ENCODE assay signal across 8 cellular contexts in genomic region chr2:238320246-238320647, GRCh38. TPM values are rescaled to one million over a fixed set of nuclear protein-coding genes. Genes with fewer than 3 reads are reported as not detected.
A peak's percentile ranks its signal among the peaks of the same experiment; 100 is the strongest.
DNase-seq lines count a peak whose midpoint lies in the region; ATAC-seq and TF ChIP-seq lines count a peak whose summit lies in the region.

Gene TRAF3IP1, plus strand, starts transcription at chr2:238320518. Its CDS starts 145 bp downstream, at chr2:238320663.

- H3K9me3 ChIP-seq in GM23248 (ENCODE audit: low read depth) (no peaks in the 10 kb centered on the region), RWPE2 (ENCODE audit: severe bottlenecking) (no peaks in the 10 kb centered on the region)

- no peaks in the 10 kb centered on the region for H3K36me3 ChIP-seq in GM23248 (ENCODE audit: low read depth)
- H3K36me3 ChIP-seq in RWPE2 (ENCODE audit: low read depth), result peaks cover 9% of the 10 kb centered on the region

- no peak for TF ChIP-seq CTCF in RWPE2 (IDR thresholded peaks at IDR 0.05; ENCODE audit: poor library complexity, severe bottlenecking)
- no peak for TF ChIP-seq CTCF in foreskin fibroblast (IDR thresholded peaks at IDR 0.05; ENCODE audit: low read depth, low read length)
- TF ChIP-seq CTCF in neural crest cell (conservative IDR thresholded peaks at IDR 0.05), result no peak

- H2AFZ ChIP-seq in GM23248, result peak within 1 kb of the TSS; percentile 81

- peak; percentile 91 for ATAC-seq in RWPE2 (ENCODE audit: low read depth)
- ATAC-seq in stimulated activated naive CD8-positive, alpha-beta T cell treated with anti-CD3 and anti-CD28 coated beads, Interleukin-15, amount 100 ng/mL, for 72 hours, result peak; percentile 97

- H3K9me3 Mint-ChIP-seq in neural crest cell, result no peaks in the 10 kb centered on the region
- H3K9me3 Mint-ChIP-seq in stimulated activated naive CD8-positive, alpha-beta T cell treated with anti-CD3 and anti-CD28 coated beads, Interleukin-15, amount 100 ng/mL, for 72 hours, result no peaks in the 10 kb centered on the region

- peak within 1 kb of the TSS; percentile 90 for H3K4me3 Mint-ChIP-seq in neural crest cell
- H3K4me3 Mint-ChIP-seq in stimulated activated naive CD8-positive, alpha-beta T cell treated with anti-CD3 and anti-CD28 coated beads, Interleukin-15, amount 100 ng/mL, for 72 hours, result peak within 1 kb of the TSS; percentile 77 to 87

- H3K79me2 ChIP-seq in GM23248 (ENCODE audit: insufficient read depth), result peaks cover 33% of the 10 kb centered on the region

- in situ Hi-C loops in GM23248 (cut with MboI), result no loop called here

- H3K4me3 ChIP-seq in GM23248 (peak within 1 kb of the TSS; percentile 75), RWPE2 (ENCODE audit: severe bottlenecking) (peak within 1 kb of the TSS; percentile 82), foreskin fibroblast (ENCODE audit: low read depth in 1 of 2, low read length in 2 of 2) (peak within 1 kb of the TSS; percentile 61 to 67)

- H3K9me2 ChIP-seq in GM23248 (ENCODE audit: insufficient read depth), result no peaks in the 10 kb centered on the region

- H3F3A ChIP-seq in GM23248 (ENCODE audit: insufficient read depth), result no peaks in the 10 kb centered on the region

- H3K4me1 ChIP-seq in GM23248 (ENCODE audit: insufficient read depth), result peaks cover 7% of the 10 kb centered on the region
- no peaks in the 10 kb centered on the region for H3K4me1 ChIP-seq in RWPE2 (ENCODE audit: insufficient read depth, poor library complexity, severe bottlenecking)

- no peaks in the 10 kb centered on the region for H4K20me1 ChIP-seq in GM23248 (ENCODE audit: insufficient read depth)

- H3K27me3 ChIP-seq in GM23248 (replicated peaks; ENCODE audit: insufficient read depth) (no peaks in the 10 kb centered on the region), RWPE2 (ENCODE audit: insufficient read depth, poor library complexity, severe bottlenecking) (no peaks in the 10 kb centered on the region)

- peak; percentile 61 for DNase-seq in DMS79 (lab: John Stamatoyannopoulos, UW)
- DNase-seq in GM23248, result peak; percentile 94
- DNase-seq in LHCN-M2 (ENCODE audit: low read depth), result peak; percentile 85
- DNase-seq in RWPE2 (ENCODE audit: low spot score), result peak; percentile 93
- peak; percentile 95 for DNase-seq in activated effector memory CD4-positive, alpha-beta T cell treated with anti-CD3 and anti-CD28 coated beads, Interleukin-2, amount 50 U/mL, for 16 hours
- DNase-seq in foreskin fibroblast, result peak; percentile 93 to 98
- DNase-seq in neural crest cell (ENCODE audit: low read depth, low spot score), result peak; percentile 87
- peak; percentile 80 to 81 for DNase-seq in stimulated activated naive CD8-positive, alpha-beta T cell treated with anti-CD3 and anti-CD28 coated beads, Interleukin-15, amount 100 ng/mL, for 72 hours

- no peaks in the 10 kb centered on the region for H3K36me3 Mint-ChIP-seq in neural crest cell (ENCODE audit: low read depth)

- WGBS in GM23248 (ENCODE audit: low coverage in 1 of 2, low lambda C conversion rate in 2 of 2, missing lambda C conversion rate in 2 of 2), 2 experiments, result 0 to 1% methylated on average over 39 to 45 of the region's 58 CpGs

- H3K4me2 ChIP-seq in GM23248 (ENCODE audit: unreplicated experiment), result peak within 1 kb of the TSS; percentile 81

- peak within 1 kb of the TSS; percentile 73 for H3K9ac ChIP-seq in GM23248

- H3K27me3 Mint-ChIP-seq in neural crest cell (ENCODE audit: low read depth), result peaks cover 5% of the 10 kb centered on the region
- peaks cover 15% of the 10 kb centered on the region for H3K27me3 Mint-ChIP-seq in stimulated activated naive CD8-positive, alpha-beta T cell treated with anti-CD3 and anti-CD28 coated beads, Interleukin-15, amount 100 ng/mL, for 72 hours

- H3K27ac Mint-ChIP-seq in neural crest cell (ENCODE audit: unreplicated experiment), result no peak within 1 kb of the TSS
- peak within 1 kb of the TSS in 1 of 2 donors; percentile 49 for H3K27ac Mint-ChIP-seq in stimulated activated naive CD8-positive, alpha-beta T cell treated with anti-CD3 and anti-CD28 coated beads, Interleukin-15, amount 100 ng/mL, for 72 hours

- H3K27ac ChIP-seq in GM23248, result no peak within 1 kb of the TSS
- H3K27ac ChIP-seq in RWPE2 (ENCODE audit: poor library complexity, severe bottlenecking), result peak within 1 kb of the TSS; percentile 38

- H3K4me1 Mint-ChIP-seq in neural crest cell, result peaks cover 15% of the 10 kb centered on the region
- peaks cover 19% of the 10 kb centered on the region for H3K4me1 Mint-ChIP-seq in stimulated activated naive CD8-positive, alpha-beta T cell treated with anti-CD3 and anti-CD28 coated beads, Interleukin-15, amount 100 ng/mL, for 72 hours

RNA-seq across cellular contexts. Expression of gene TRAF3IP1, which starts in this region (rescaled TPM):
- 7.2 and 9.5 TPM in 2 replicates for total RNA-seq in GM23248 (2014; rRNA removed; shearing (Covaris generic))
- 10.6 and 11.0 TPM in 2 replicates for polyA plus RNA-seq in GM23248 (2016; fragmentation: Nextera tagmentation; extraction: Ambion mirVana)
- 8.3 and 8.5 TPM in 2 replicates for total RNA-seq in LHCN-M2 (2014; rRNA removed)
- polyA plus RNA-seq in LHCN-M2 (2012), result 10.5 TPM
- 19.3 and 20.7 TPM in 2 replicates for total RNA-seq in neural crest cell
